16 cellular contexts compared by ENCODE assay signal in the genomic region with DNA sequence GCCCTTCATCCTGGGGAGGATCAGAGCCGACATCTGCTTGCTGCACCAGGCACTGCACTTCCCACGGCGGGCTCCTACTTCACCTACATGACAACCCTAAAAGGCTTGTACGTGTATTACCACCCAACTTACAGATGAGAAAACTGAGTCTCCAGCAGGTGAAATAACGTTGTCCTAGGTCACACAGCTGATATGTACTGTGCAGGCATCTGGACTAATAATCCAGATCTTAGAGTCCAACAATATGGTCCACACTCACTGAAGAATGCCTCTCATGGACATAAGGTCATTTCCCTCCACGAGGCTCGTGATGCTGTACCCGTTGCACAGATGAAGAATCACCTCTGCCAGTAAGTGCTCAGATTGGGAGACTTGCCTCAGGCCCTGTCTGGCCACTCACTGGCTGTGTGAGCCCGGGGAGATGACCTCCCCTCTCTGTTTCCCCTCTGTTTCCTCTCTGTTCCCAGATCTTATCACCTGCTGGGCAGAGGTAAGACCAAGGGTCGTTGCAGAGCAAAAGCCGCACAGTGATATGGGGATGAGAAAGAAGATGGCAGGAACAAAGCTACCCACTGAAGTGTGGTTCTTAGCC.
"Had no signal": no experiment of that assay in that cellular context is flagged by ENCODE, and none has a peak within 500 bp of the region (broad histone marks: within the 10 kb centered on the region; RNA-seq: fewer than 3 reads in every experiment).

No MANE protein-coding gene starts in this region.

- H3K9me3 Mint-ChIP-seq: memory B cell; nephron progenitor cell; stimulated activated naive CD8-positive, alpha-beta T cell treated with anti-CD3 and anti-CD28 coated beads, Interleukin-15, Interleukin-2, amounts not matched to agents 100 ng/mL and 50 ng/mL, for 24 hours; T-cell had no signal

- H3K27me3 Mint-ChIP-seq: memory B cell; stimulated activated naive CD8-positive, alpha-beta T cell treated with anti-CD3 and anti-CD28 coated beads, Interleukin-15, Interleukin-2, amounts not matched to agents 100 ng/mL and 50 ng/mL, for 24 hours; T-cell had no signal

- DNase-seq: activated CD4-positive, alpha-beta T cell treated with anti-CD3 and anti-CD28 coated beads for 48 hours; activated CD8-positive, alpha-beta memory T cell treated with anti-CD3 and anti-CD28 coated beads, Interleukin-2, amount 50 U/mL, for 48 hours; activated CD8-positive, alpha-beta T cell treated with anti-CD3 and anti-CD28 coated beads, Interleukin-2, amount 10 ng/mL, durations not matched to agents 7 days and 5 days; effector memory CD4-positive, alpha-beta T cell; nephron progenitor cell; stimulated activated CD4-positive, alpha-beta T cell treated with anti-CD3 and anti-CD28 coated beads, Interleukin-4, amount 100 ng/mL, for 1 hour; stimulated activated CD8-positive, alpha-beta memory T cell treated with anti-CD3 and anti-CD28 coated beads, Interleukin-4, amount 100 ng/mL, for 48 hours; T-cell; testis; WERI-Rb-1 had no signal

- H3K27ac Mint-ChIP-seq: activated CD8-positive, alpha-beta T cell treated with anti-CD3 and anti-CD28 coated beads, Interleukin-2, amount 10 ng/mL, durations not matched to agents 7 days and 5 days; memory B cell; stimulated activated naive CD8-positive, alpha-beta T cell treated with anti-CD3 and anti-CD28 coated beads, Interleukin-15, Interleukin-2, amounts not matched to agents 100 ng/mL and 50 ng/mL, for 24 hours; T-cell had no signal

- H3K4me3 ChIP-seq: cardiac muscle cell, coronary artery, psoas muscle, testis, uterus had no signal

- H3K27me3 ChIP-seq: cardiac muscle cell, testis, uterus had no signal

- H3K36me3 ChIP-seq: uterus, WERI-Rb-1 had no signal

- H3K36me3 Mint-ChIP-seq: memory B cell, T-cell had no signal

- H3K4me3 Mint-ChIP-seq: activated CD8-positive, alpha-beta T cell treated with anti-CD3 and anti-CD28 coated beads, Interleukin-2, amount 10 ng/mL, durations not matched to agents 7 days and 5 days; memory B cell; nephron progenitor cell; stimulated activated naive CD8-positive, alpha-beta T cell treated with anti-CD3 and anti-CD28 coated beads, Interleukin-15, Interleukin-2, amounts not matched to agents 100 ng/mL and 50 ng/mL, for 24 hours; T-cell had no signal

- H3K9me3 ChIP-seq: psoas muscle, testis, uterus had no signal

- H3K4me1 ChIP-seq: psoas muscle had no signal
